In the genomic region with DNA sequence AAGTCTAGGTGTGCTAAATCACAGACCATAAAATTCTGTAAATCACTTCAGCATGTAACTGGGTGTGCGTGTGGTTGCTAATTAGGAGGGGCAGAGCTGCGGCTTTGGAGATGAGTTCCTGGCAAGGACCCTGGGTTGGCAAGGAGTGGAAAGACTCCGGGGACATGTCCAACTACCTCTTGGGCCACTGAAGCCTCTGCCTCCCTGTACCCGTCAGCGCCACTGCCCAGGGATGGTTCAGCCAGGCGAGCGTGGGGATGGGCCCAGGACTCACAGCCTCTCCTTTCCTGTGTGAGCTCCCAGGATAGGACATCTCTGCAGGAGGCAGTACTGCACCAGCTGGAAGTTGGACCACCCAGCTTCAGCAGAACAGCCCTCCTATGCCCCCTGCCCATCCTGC, we compare ENCODE assay signal across 16 cellular contexts.
"Had no signal": no experiment of that assay in that cellular context is flagged by ENCODE, and none has a peak within 500 bp of the region (broad histone marks: within the 10 kb centered on the region; RNA-seq: fewer than 3 reads in every experiment).

No MANE protein-coding gene starts in this region.

- H3K27ac Mint-ChIP-seq: activated CD4-positive, alpha-beta T cell treated with anti-CD3 and anti-CD28 coated beads, Interleukin-2, amount 10 ng/mL, durations not matched to agents 7 days and 5 days; activated naive CD4-positive, alpha-beta T cell treated with anti-CD3 and anti-CD28 coated beads, Interleukin-2, amount 50 U/mL, for 72 hours; activated T-cell treated with anti-CD3 and anti-CD28 coated beads, Interleukin-2, amount 50 U/mL, for 24 hours; T-helper 1 cell treated with Interleukin-12 subunit alpha and Interleukin-12 subunit beta and Interleukin-4 antibody, amounts not matched to agents 30 μg/mL and 1 μg/mL, for 36 hours; WTC11 had no signal

- H3K27me3 ChIP-seq: brain microvascular endothelial cell had no signal

- H3K4me3 Mint-ChIP-seq: activated CD4-positive, alpha-beta T cell treated with anti-CD3 and anti-CD28 coated beads, Interleukin-2, amount 10 ng/mL, durations not matched to agents 7 days and 5 days; activated T-cell treated with anti-CD3 and anti-CD28 coated beads, Interleukin-2, amount 50 U/mL, for 24 hours; nephron progenitor cell; stimulated activated naive CD8-positive, alpha-beta T cell treated with anti-CD3 and anti-CD28 coated beads, Interleukin-15, amount 100 ng/mL, for 72 hours; T-helper 1 cell treated with Interleukin-12 subunit alpha and Interleukin-12 subunit beta and Interleukin-4 antibody, amounts not matched to agents 30 μg/mL and 1 μg/mL, for 36 hours; WTC11 had no signal

- H3K27ac ChIP-seq: brain microvascular endothelial cell, foreskin keratinocyte had no signal

- H3K9me3 Mint-ChIP-seq: activated CD4-positive, alpha-beta T cell treated with anti-CD3 and anti-CD28 coated beads, Interleukin-2, amount 10 ng/mL, durations not matched to agents 7 days and 5 days; activated naive CD4-positive, alpha-beta T cell treated with anti-CD3 and anti-CD28 coated beads, Interleukin-2, amount 50 U/mL, for 72 hours; activated T-cell treated with anti-CD3 and anti-CD28 coated beads, Interleukin-2, amount 50 U/mL, for 24 hours; stimulated activated naive CD8-positive, alpha-beta T cell treated with anti-CD3 and anti-CD28 coated beads, Interleukin-15, amount 100 ng/mL, for 72 hours; T-helper 1 cell treated with Interleukin-12 subunit alpha and Interleukin-12 subunit beta and Interleukin-4 antibody, amounts not matched to agents 30 μg/mL and 1 μg/mL, for 36 hours had no signal

- H3K4me1 Mint-ChIP-seq: activated CD4-positive, alpha-beta T cell treated with anti-CD3 and anti-CD28 coated beads, Interleukin-2, amount 10 ng/mL, durations not matched to agents 7 days and 5 days; stimulated activated naive CD8-positive, alpha-beta T cell treated with anti-CD3 and anti-CD28 coated beads, Interleukin-15, amount 100 ng/mL, for 72 hours had no signal

- H3K36me3 Mint-ChIP-seq: activated naive CD4-positive, alpha-beta T cell treated with anti-CD3 and anti-CD28 coated beads, Interleukin-2, amount 50 U/mL, for 72 hours; WTC11 had no signal

- DNase-seq: activated CD4-positive, alpha-beta T cell treated with anti-CD3 and anti-CD28 coated beads, Interleukin-2, amount 10 ng/mL, durations not matched to agents 7 days and 5 days; activated effector memory CD4-positive, alpha-beta T cell treated with anti-CD3 and anti-CD28 coated beads, Interleukin-2, amount 50 U/mL, for 16 hours; amygdala; brain microvascular endothelial cell; cerebellar nuclear complex; foreskin keratinocyte; left ventricle myocardium superior; mesenchymal stem cell; nephron progenitor cell; stimulated activated CD4-positive, alpha-beta T cell treated with anti-CD3 and anti-CD28 coated beads, Interleukin-15, amount 100 ng/mL, for 24 hours; stimulated activated CD4-positive, alpha-beta T cell treated with anti-CD3 and anti-CD28 coated beads, Interleukin-4, amount 100 ng/mL, for 24 hours; stimulated activated naive CD8-positive, alpha-beta T cell treated with anti-CD3 and anti-CD28 coated beads, Interleukin-15, amount 100 ng/mL, for 72 hours had no signal

- H3K36me3 ChIP-seq: brain microvascular endothelial cell had no signal
